Comparison of ENCODE assay signal across 8 cellular contexts in genomic region chrX:136168929-136169735, GRCh38. TPM values are rescaled to one million over a fixed set of nuclear protein-coding genes. Genes with fewer than 3 reads are reported as not detected.
DNase-seq lines count a peak whose midpoint lies in the region; ATAC-seq and TF ChIP-seq lines count a peak whose summit lies in the region.

No MANE protein-coding gene starts in this region.

- no peaks in the 10 kb centered on the region for H3K27me3 ChIP-seq in endodermal cell (ENCODE audit: control insufficient read depth, insufficient read depth, low read length, poor library complexity, severe bottlenecking)
- peaks cover 0 to 6% of the 10 kb centered on the region in 2 donors for H3K27me3 ChIP-seq in mucosa of rectum (ENCODE audit: control insufficient read depth in 2 of 2, insufficient read depth in 2 of 2, low read length in 2 of 2)
- no peaks in the 10 kb centered on the region for H3K27me3 ChIP-seq in effector memory CD4-positive, alpha-beta T cell (replicated peaks; ENCODE audit: control insufficient read depth, insufficient read depth, low read length, poor library complexity, severe bottlenecking)

- H3K27ac Mint-ChIP-seq in endodermal cell = no peak overlapping the region

- peaks cover 9% of the 10 kb centered on the region for H3K4me1 ChIP-seq in endodermal cell (ENCODE audit: control insufficient read depth, insufficient read depth, low read length)
- H3K4me1 ChIP-seq in mucosa of rectum (ENCODE audit: control insufficient read depth in 2 of 2, insufficient read depth in 2 of 2, low read length in 2 of 2) = no peaks in the 10 kb centered on the region
- H3K4me1 ChIP-seq in effector memory CD4-positive, alpha-beta T cell (ENCODE audit: control insufficient read depth, insufficient read depth, low read length, poor library complexity, severe bottlenecking) = no peaks in the 10 kb centered on the region

- peaks cover 42% of the 10 kb centered on the region for H3K9me3 Mint-ChIP-seq in endodermal cell

- H3K4me3 Mint-ChIP-seq in endodermal cell = no peak overlapping the region

- DNase-seq in AG10803 (ENCODE audit: low read depth) = peak; percentile 96
- peak; percentile 86 for DNase-seq in NCI-H2227 (lab: John Stamatoyannopoulos, UW; ENCODE audit: unreplicated experiment)
- DNase-seq in endodermal cell = peak; percentile 79
- DNase-seq in effector memory CD4-positive, alpha-beta T cell = no peak
- DNase-seq in NK-92 treated with Interleukin-12 subunit alpha and Interleukin-12 subunit beta, amount 100 ng/mL, for 24 hours (lab: John Stamatoyannopoulos, UW) = no peak
- DNase-seq in NOMO-1 treated with DMSO at 0.1 percent for 48 hours (lab: John Stamatoyannopoulos, UW; ENCODE audit: unreplicated experiment) = no peak

- 0 out of 2 replicates have a peak, but pooled peaks have one; percentile 9 for TF ChIP-seq CTCF in AG10803 (conservative IDR thresholded peaks at IDR 0.05; ENCODE audit: low read length)
- no peak for TF ChIP-seq CTCF in endodermal cell (conservative IDR thresholded peaks at IDR 0.05)

- no peaks in the 10 kb centered on the region for H3K27me3 Mint-ChIP-seq in endodermal cell (ENCODE audit: insufficient read depth)

- H3K9me3 ChIP-seq in endodermal cell (ENCODE audit: control insufficient read depth, low read length) (no peaks in the 10 kb centered on the region), mucosa of rectum (ENCODE audit: control insufficient read depth in 2 of 2, low read length in 2 of 2) (no peaks in the 10 kb centered on the region)
- H3K9me3 ChIP-seq in effector memory CD4-positive, alpha-beta T cell (ENCODE audit: control insufficient read depth, low read length) = no peaks in the 10 kb centered on the region

- H3K4me1 Mint-ChIP-seq in endodermal cell = peaks cover 7% of the 10 kb centered on the region

- WGBS in endodermal cell (ENCODE audit: insufficient coverage in 1 of 2, insufficient read length in 1 of 2), 2 experiments = 42% methylated on average over 14 of the region's 17 CpGs; no CpG with 5 or more reads in 1 of the 2 experiments

- H3K36me3 ChIP-seq in endodermal cell (ENCODE audit: control insufficient read depth, insufficient read depth, low read length) = no peaks in the 10 kb centered on the region
- no peaks in the 10 kb centered on the region for H3K36me3 ChIP-seq in mucosa of rectum (ENCODE audit: control insufficient read depth in 2 of 2, insufficient read depth in 2 of 2, low read length in 2 of 2)
- H3K36me3 ChIP-seq in effector memory CD4-positive, alpha-beta T cell (ENCODE audit: control insufficient read depth, insufficient read depth, low read length) = no peaks in the 10 kb centered on the region

- H3K36me3 Mint-ChIP-seq in endodermal cell (ENCODE audit: low read depth) = no peaks in the 10 kb centered on the region

- H3K4me3 ChIP-seq in AG10803 (ENCODE audit: low read length) (no peak overlapping the region), endodermal cell (ENCODE audit: low read length) (no peak overlapping the region), mucosa of rectum (ENCODE audit: low read length in 2 of 2) (no peak overlapping the region)
- no peak overlapping the region for H3K4me3 ChIP-seq in effector memory CD4-positive, alpha-beta T cell (ENCODE audit: insufficient read depth, low read depth, low read length, poor library complexity, severe bottlenecking)

- H3K27ac ChIP-seq in endodermal cell (ENCODE audit: low read depth, low read length) (peak overlapping the region; percentile 38), mucosa of rectum (ENCODE audit: low read depth in 2 of 2, low read length in 2 of 2) (peak overlapping the region; percentile 65 to 67)
- H3K27ac ChIP-seq in effector memory CD4-positive, alpha-beta T cell (ENCODE audit: insufficient read depth, low read length, poor library complexity, severe bottlenecking) = no peak overlapping the region

- ATAC-seq in HG02759 (IDR thresholded peaks at IDR 0.05; ENCODE audit: unreplicated experiment) = no peak

- H3K9ac ChIP-seq in endodermal cell (ENCODE audit: extremely low read depth, low read length, poor library complexity, severe bottlenecking) (peak overlapping the region; percentile 15), mucosa of rectum (ENCODE audit: low read depth in 1 of 2, low read length in 2 of 2) (no peak overlapping the region)

RNA-seq across cellular contexts. Expression of gene FHL1, which starts 21.8 kb away (rescaled TPM):
- total RNA-seq in endodermal cell = 10 to 100 TPM in 1 of 2 donors, 1 to 10 TPM in 1; 3.7 to 19.3 TPM
- 67.3 TPM for polyA plus RNA-seq in endodermal cell (2013, experiment 1 of 2)
- 62.2 TPM for polyA plus RNA-seq in endodermal cell (2013, experiment 2 of 2)

Comparison
In these comparisons a context has a peak if more than half of its experiments do, and no peak if none do; other contexts are left out.
1. DNase-seq: peak in AG10803 (single experiment), NCI-H2227 (single experiment) and endodermal cell (single experiment); none in effector memory CD4-positive, alpha-beta T cell (0 of 3), NK-92 treated with Interleukin-12 subunit alpha and Interleukin-12 subunit beta, amount 100 ng/mL, for 24 hours (single experiment) and NOMO-1 treated with DMSO at 0.1 percent for 48 hours (single experiment).